8 cellular contexts compared by ENCODE assay signal in the genomic region with DNA sequence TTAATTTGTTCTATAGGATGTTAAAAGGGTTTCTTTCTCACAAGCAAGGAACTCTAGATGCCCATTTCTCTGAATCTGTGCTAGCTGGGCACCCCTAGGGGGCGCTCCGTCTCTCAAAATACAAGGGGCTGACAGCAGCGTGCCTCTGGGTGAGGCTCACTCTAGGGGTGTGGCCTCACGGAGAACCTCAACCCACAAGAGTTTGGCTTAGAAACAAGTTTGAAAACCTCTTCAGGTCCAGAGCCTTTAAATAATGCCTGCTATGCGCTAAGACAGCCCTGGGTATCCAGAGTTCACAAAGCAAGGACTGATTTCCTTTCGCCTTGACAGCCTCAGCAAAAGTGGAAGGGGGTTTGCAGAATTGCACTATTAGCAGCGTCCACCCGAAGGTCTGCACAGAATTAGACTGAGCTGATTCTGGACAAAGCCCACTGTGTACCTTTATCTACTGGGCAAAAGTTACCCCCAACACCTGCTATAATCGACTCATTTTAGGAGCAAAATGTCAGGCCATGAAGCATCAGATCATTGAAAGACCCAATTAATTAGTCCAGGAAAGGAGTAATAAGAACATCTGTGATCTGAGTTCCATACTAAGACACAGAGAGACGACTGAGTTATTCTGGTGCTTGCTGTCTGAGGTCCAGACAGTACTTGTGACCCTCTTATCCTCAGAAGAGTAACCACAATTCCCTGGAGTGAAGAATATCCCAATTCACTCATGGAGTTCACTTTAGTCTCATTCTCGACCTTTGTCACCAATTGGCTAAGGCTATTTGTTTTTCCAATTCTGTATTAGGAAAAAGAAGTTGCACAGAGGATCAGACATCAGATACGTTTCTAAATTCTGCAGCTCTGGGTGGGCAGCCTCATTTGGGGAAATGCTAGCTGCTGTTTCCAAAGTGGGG. TPM values are rescaled to one million over a fixed set of nuclear protein-coding genes. Genes with fewer than 3 reads are reported as not detected.
DNase-seq lines count a peak whose midpoint lies in the region; ATAC-seq and TF ChIP-seq lines count a peak whose summit lies in the region.

No MANE protein-coding gene starts in this region.

- peak overlapping the region; percentile 62 to 74 for H3K4me3 ChIP-seq in foreskin fibroblast (ENCODE audit: low read depth in 1 of 2, low read length in 2 of 2)

- DNase-seq in EH (ENCODE audit: low read depth) (peak; percentile 91), GOT3 (lab: John Stamatoyannopoulos, UW) (peak; percentile 50), SHP77 (lab: John Stamatoyannopoulos, UW) (peak; percentile 85 to 88), activated gamma-delta T cell (lab: John Stamatoyannopoulos, UW) (peak; percentile 8), foreskin fibroblast (peak; percentile 95 to 99), neural crest cell (ENCODE audit: low read depth, low spot score) (peak; percentile 78)
- peak; percentile 72 to 82 for DNase-seq in stimulated activated naive CD8-positive, alpha-beta T cell treated with anti-CD3 and anti-CD28 coated beads, Interleukin-15, amount 100 ng/mL, for 72 hours

- H3K4me3 Mint-ChIP-seq in neural crest cell = peak overlapping the region; percentile 85
- H3K4me3 Mint-ChIP-seq in stimulated activated naive CD8-positive, alpha-beta T cell treated with anti-CD3 and anti-CD28 coated beads, Interleukin-15, amount 100 ng/mL, for 72 hours = peak overlapping the region; percentile 79 to 83

- H3K27me3 Mint-ChIP-seq in neural crest cell (ENCODE audit: low read depth) = peaks cover 37% of the 10 kb centered on the region
- peaks cover 55% of the 10 kb centered on the region for H3K27me3 Mint-ChIP-seq in stimulated activated naive CD8-positive, alpha-beta T cell treated with anti-CD3 and anti-CD28 coated beads, Interleukin-15, amount 100 ng/mL, for 72 hours

- TF ChIP-seq CTCF in LNCAP (IDR thresholded peaks at IDR 0.05) (peak; percentile 94), foreskin fibroblast (IDR thresholded peaks at IDR 0.05; ENCODE audit: low read depth, low read length) (peak; percentile 94), neural crest cell (conservative IDR thresholded peaks at IDR 0.05) (peak; percentile 96)

- no peaks in the 10 kb centered on the region for H3K36me3 Mint-ChIP-seq in neural crest cell (ENCODE audit: low read depth)

- no peak overlapping the region for H3K27ac Mint-ChIP-seq in neural crest cell (ENCODE audit: unreplicated experiment)
- no peak overlapping the region for H3K27ac Mint-ChIP-seq in stimulated activated naive CD8-positive, alpha-beta T cell treated with anti-CD3 and anti-CD28 coated beads, Interleukin-15, amount 100 ng/mL, for 72 hours

- peaks cover 25% of the 10 kb centered on the region for H3K4me1 Mint-ChIP-seq in neural crest cell
- peaks cover 22% of the 10 kb centered on the region for H3K4me1 Mint-ChIP-seq in stimulated activated naive CD8-positive, alpha-beta T cell treated with anti-CD3 and anti-CD28 coated beads, Interleukin-15, amount 100 ng/mL, for 72 hours

- no peaks in the 10 kb centered on the region for H3K9me3 Mint-ChIP-seq in neural crest cell
- no peaks in the 10 kb centered on the region for H3K9me3 Mint-ChIP-seq in stimulated activated naive CD8-positive, alpha-beta T cell treated with anti-CD3 and anti-CD28 coated beads, Interleukin-15, amount 100 ng/mL, for 72 hours

- ATAC-seq in stimulated activated naive CD8-positive, alpha-beta T cell treated with anti-CD3 and anti-CD28 coated beads, Interleukin-15, amount 100 ng/mL, for 72 hours = peak; percentile 94

RNA-seq across cellular contexts. Expression of gene CPED1, which starts 0.6 kb away (rescaled TPM):
- 3.6 and 4.3 TPM in 2 replicates for total RNA-seq in neural crest cell

RNA-seq across cellular contexts. Expression of gene ING3, which starts 37.4 kb away (rescaled TPM):
- total RNA-seq in neural crest cell = 26.9 and 28.9 TPM in 2 replicates

Comparison
In these comparisons a context has a peak if more than half of its experiments do, and no peak if none do; other contexts are left out.
1. Peak in every context shown above with its lines: DNase-seq, ATAC-seq and H3K4me3 ChIP-seq.
2. DNase-seq: peak in every context shown above with its lines; median percentile 97 in foreskin fibroblast; 91 in EH; 86 in SHP77; 78 in neural crest cell; 77 in stimulated activated naive CD8-positive, alpha-beta T cell treated with anti-CD3 and anti-CD28 coated beads, Interleukin-15, amount 100 ng/mL, for 72 hours; 50 in GOT3; 8 in activated gamma-delta T cell.